10 cellular contexts compared by ENCODE assay signal in genomic region chr17:78323821-78324390, GRCh38. TPM values are rescaled to one million over a fixed set of nuclear protein-coding genes. Genes with fewer than 3 reads are reported as not detected.
A peak's percentile ranks its signal among the peaks of the same experiment; 100 is the strongest.
DNase-seq lines count a peak whose midpoint lies in the region; ATAC-seq and TF ChIP-seq lines count a peak whose summit lies in the region.
"Had no signal": no experiment of that assay in that cellular context is flagged by ENCODE, and none has a peak within 500 bp of the region (broad histone marks: within the 10 kb centered on the region; RNA-seq: fewer than 3 reads in every experiment).

No MANE protein-coding gene starts in this region.

- H3K9ac ChIP-seq in liver (ENCODE audit: low read depth in 1 of 2, low read length in 2 of 2): no peak overlapping the region

- H3K9me3 ChIP-seq in liver (ENCODE audit: control insufficient read depth in 4 of 4, low read length in 3 of 4): no peaks in the 10 kb centered on the region

- H3K36me3 Mint-ChIP-seq in activated CD8-positive, alpha-beta T cell treated with anti-CD3 and anti-CD28 coated beads for 36 hours (ENCODE audit: low read depth): no peaks in the 10 kb centered on the region

- no peaks in the 10 kb centered on the region for H3K9me3 Mint-ChIP-seq in activated CD8-positive, alpha-beta T cell treated with anti-CD3 and anti-CD28 coated beads for 36 hours
- no peaks in the 10 kb centered on the region for H3K9me3 Mint-ChIP-seq in stimulated activated naive CD8-positive, alpha-beta T cell treated with anti-CD3 and anti-CD28 coated beads, Interleukin-15, amount 100 ng/mL, for 72 hours

- POLR2A ChIA-PET in activated CD8-positive, alpha-beta T cell treated with anti-CD3 and anti-CD28 coated beads for 36 hours (lab: Charles Lee): no interaction called here

- H3K27me3 Mint-ChIP-seq in activated CD8-positive, alpha-beta T cell treated with anti-CD3 and anti-CD28 coated beads for 36 hours: no peaks in the 10 kb centered on the region
- no peaks in the 10 kb centered on the region for H3K27me3 Mint-ChIP-seq in stimulated activated naive CD8-positive, alpha-beta T cell treated with anti-CD3 and anti-CD28 coated beads, Interleukin-15, amount 100 ng/mL, for 72 hours

- DNase-seq in NCI-H82 (lab: John Stamatoyannopoulos, UW) (peak; percentile 57), NCI-H82 treated with DMSO at 0.1 percent for 48 hours (lab: John Stamatoyannopoulos, UW; ENCODE audit: unreplicated experiment) (no peak), NCI-H2029 (lab: John Stamatoyannopoulos, UW) (no peak)
- DNase-seq in activated CD8-positive, alpha-beta T cell treated with anti-CD3 and anti-CD28 coated beads for 36 hours: no peak
- DNase-seq in stimulated activated naive CD8-positive, alpha-beta T cell treated with anti-CD3 and anti-CD28 coated beads, Interleukin-15, amount 100 ng/mL, for 72 hours: no peak
- DNase-seq in activated CD4-positive, CD25-positive, alpha-beta regulatory T cell (lab: John Stamatoyannopoulos, UW): no peak
- DNase-seq: ACHN; stimulated activated CD4-positive, alpha-beta T cell treated with anti-CD3 and anti-CD28 coated beads, Interleukin-4, amount 100 ng/mL, for 24 hours had no signal

- H3K4me1 ChIP-seq in liver (ENCODE audit: control insufficient read depth in 4 of 4, insufficient read depth in 4 of 4, low read length in 3 of 4): peaks cover 0 to 8% (median 3%) of the 10 kb centered on the region in 4 donors

- no peak for TF ChIP-seq CTCF in activated CD8-positive, alpha-beta T cell treated with anti-CD3 and anti-CD28 coated beads for 36 hours (IDR thresholded peaks at IDR 0.05)
- no peak for TF ChIP-seq CTCF in liver (IDR thresholded peaks at IDR 0.05; ENCODE audit: low read depth, low read length, missing input control)

- CTCF ChIA-PET in activated CD8-positive, alpha-beta T cell treated with anti-CD3 and anti-CD28 coated beads for 36 hours (lab: Charles Lee): no interaction called here

- peak overlapping the region; percentile 83 for H3K27ac ChIP-seq in liver (ENCODE audit: low read depth in 1 of 2, low read length in 2 of 2)

- H3K27me3 ChIP-seq in liver (ENCODE audit: control insufficient read depth in 4 of 4, insufficient read depth in 4 of 4, low read length in 3 of 4): no peaks in the 10 kb centered on the region

- H3K27ac Mint-ChIP-seq in activated CD8-positive, alpha-beta T cell treated with anti-CD3 and anti-CD28 coated beads for 36 hours: peak overlapping the region; percentile 67
- peak overlapping the region; percentile 84 to 94 for H3K27ac Mint-ChIP-seq in stimulated activated naive CD8-positive, alpha-beta T cell treated with anti-CD3 and anti-CD28 coated beads, Interleukin-15, amount 100 ng/mL, for 72 hours

- WGBS in liver: 76% methylated on average over 7 of the region's 7 CpGs

- TF ChIP-seq RAD21 in liver (IDR thresholded peaks at IDR 0.05): no peak

- H3K4me3 Mint-ChIP-seq in activated CD8-positive, alpha-beta T cell treated with anti-CD3 and anti-CD28 coated beads for 36 hours: no peak overlapping the region
- H3K4me3 Mint-ChIP-seq in stimulated activated naive CD8-positive, alpha-beta T cell treated with anti-CD3 and anti-CD28 coated beads, Interleukin-15, amount 100 ng/mL, for 72 hours: peak overlapping the region in 1 of 2 donors; percentile 24

- intact Hi-C loops in activated CD8-positive, alpha-beta T cell treated with anti-CD3 and anti-CD28 coated beads for 36 hours (cut with micrococcal nuclease): no loop called here

- no peak overlapping the region for H3K4me3 ChIP-seq in liver (ENCODE audit: low read depth in 1 of 3, low read length in 3 of 3)

- peak; percentile 18 for ATAC-seq in activated CD8-positive, alpha-beta T cell treated with anti-CD3 and anti-CD28 coated beads for 36 hours
- no peak for ATAC-seq in stimulated activated naive CD8-positive, alpha-beta T cell treated with anti-CD3 and anti-CD28 coated beads, Interleukin-15, amount 100 ng/mL, for 72 hours
- no peak for ATAC-seq in GM18909 (IDR thresholded peaks at IDR 0.05; ENCODE audit: poor library complexity, unreplicated experiment)

- peaks cover 15% of the 10 kb centered on the region for H3K4me1 Mint-ChIP-seq in activated CD8-positive, alpha-beta T cell treated with anti-CD3 and anti-CD28 coated beads for 36 hours (ENCODE audit: low read depth)
- peaks cover 29% of the 10 kb centered on the region for H3K4me1 Mint-ChIP-seq in stimulated activated naive CD8-positive, alpha-beta T cell treated with anti-CD3 and anti-CD28 coated beads, Interleukin-15, amount 100 ng/mL, for 72 hours

- no peaks in the 10 kb centered on the region for H3K36me3 ChIP-seq in liver (ENCODE audit: control insufficient read depth in 4 of 4, insufficient read depth in 3 of 4, low read depth in 1 of 4, low read length in 3 of 4)

TF ChIP-seq in liver, 16 proteins besides CTCF, POLR2A, EP300 and RAD21:
- TF ChIP-seq GABPA (IDR thresholded peaks at IDR 0.05 in 1 of 2, conservative IDR thresholded peaks at IDR 0.05 in 1 of 2): no peak
- no peak for TF ChIP-seq EGR1 (IDR thresholded peaks at IDR 0.05; ENCODE audit: low read depth in 2 of 2)
- no peak for TF ChIP-seq FOXA1 (IDR thresholded peaks at IDR 0.05)
- no peak for TF ChIP-seq FOXA2 (IDR thresholded peaks at IDR 0.05)
- TF ChIP-seq, protein P1, sequence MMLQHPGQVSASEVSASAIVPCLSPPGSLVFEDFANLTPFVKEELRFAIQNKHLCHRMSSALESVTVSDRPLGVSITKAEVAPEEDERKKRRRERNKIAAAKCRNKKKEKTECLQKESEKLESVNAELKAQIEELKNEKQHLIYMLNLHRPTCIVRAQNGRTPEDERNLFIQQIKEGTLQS (IDR thresholded peaks at IDR 0.05): no peak
- TF ChIP-seq NR2F2 (IDR thresholded peaks at IDR 0.05): no peak
- no peak for TF ChIP-seq SP1 (IDR thresholded peaks at IDR 0.05)
- TF ChIP-seq MAX (IDR thresholded peaks at IDR 0.05): no peak
- no peak for TF ChIP-seq HNF4A (conservative IDR thresholded peaks at IDR 0.05)
- TF ChIP-seq JUND (IDR thresholded peaks at IDR 0.05): no peak
- no peak for TF ChIP-seq REST (IDR thresholded peaks at IDR 0.05)
- no peak for TF ChIP-seq RXRA (IDR thresholded peaks at IDR 0.05)
- no peak for TF ChIP-seq YY1 (IDR thresholded peaks at IDR 0.05)
- TF ChIP-seq, protein P2, sequence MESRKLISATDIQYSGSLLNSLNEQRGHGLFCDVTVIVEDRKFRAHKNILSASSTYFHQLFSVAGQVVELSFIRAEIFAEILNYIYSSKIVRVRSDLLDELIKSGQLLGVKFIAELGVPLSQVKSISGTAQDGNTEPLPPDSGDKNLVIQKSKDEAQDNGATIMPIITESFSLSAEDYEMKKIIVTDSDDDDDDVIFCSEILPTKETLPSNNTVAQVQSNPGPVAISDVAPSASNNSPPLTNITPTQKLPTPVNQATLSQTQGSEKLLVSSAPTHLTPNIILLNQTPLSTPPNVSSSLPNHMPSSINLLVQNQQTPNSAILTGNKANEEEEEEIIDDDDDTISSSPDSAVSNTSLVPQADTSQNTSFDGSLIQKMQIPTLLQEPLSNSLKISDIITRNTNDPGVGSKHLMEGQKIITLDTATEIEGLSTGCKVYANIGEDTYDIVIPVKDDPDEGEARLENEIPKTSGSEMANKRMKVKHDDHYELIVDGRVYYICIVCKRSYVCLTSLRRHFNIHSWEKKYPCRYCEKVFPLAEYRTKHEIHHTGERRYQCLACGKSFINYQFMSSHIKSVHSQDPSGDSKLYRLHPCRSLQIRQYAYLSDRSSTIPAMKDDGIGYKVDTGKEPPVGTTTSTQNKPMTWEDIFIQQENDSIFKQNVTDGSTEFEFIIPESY (IDR thresholded peaks at IDR 0.05): no peak
- TF ChIP-seq HNF4G (IDR thresholded peaks at IDR 0.05): no peak
- TF ChIP-seq TAF1 (conservative IDR thresholded peaks at IDR 0.05): no peak

RNA-seq across cellular contexts. Expression of gene SOCS3, which starts 36.0 kb away (rescaled TPM):
- total RNA-seq in activated CD8-positive, alpha-beta T cell treated with anti-CD3 and anti-CD28 coated beads for 36 hours: 10 to 100 TPM; 48.6 to 49.1 TPM
- total RNA-seq in liver: 10 to 100 TPM; 16.1 to 48.0 TPM
- 10 to 100 TPM; 12.2 to 20.5 TPM for polyA plus RNA-seq in liver

RNA-seq across cellular contexts. Expression of gene PGS1, which starts 54.5 kb away (rescaled TPM):
- 10 to 100 TPM; 42.1 to 43.3 TPM for total RNA-seq in activated CD8-positive, alpha-beta T cell treated with anti-CD3 and anti-CD28 coated beads for 36 hours
- total RNA-seq in liver: 10 to 100 TPM; 13.5 to 24.1 TPM
- 10 to 100 TPM in 1 of 2 donors, 1 to 10 TPM in 1; 8.1 to 10.9 TPM for polyA plus RNA-seq in liver
